In genomic region chr4:173556398-173557131, GRCh38 we compare ENCODE assay signal across 28 cellular contexts. TPM values are rescaled to one million over a fixed set of nuclear protein-coding genes. Genes with fewer than 3 reads are reported as not detected.
DNase-seq lines count a peak whose midpoint lies in the region; ATAC-seq and TF ChIP-seq lines count a peak whose summit lies in the region.
"Had no signal": no experiment of that assay in that cellular context is flagged by ENCODE, and none has a peak within 500 bp of the region (broad histone marks: within the 10 kb centered on the region; RNA-seq: fewer than 3 reads in every experiment).

No MANE protein-coding gene starts in this region.

- H3K9me2 ChIP-seq in SK-N-SH = no peaks in the 10 kb centered on the region

- 86% methylated on average over 2 of the region's 2 CpGs for WGBS in SK-N-SH (ENCODE audit: low lambda C conversion rate)
- WGBS in heart right ventricle, 2 donors = 58 to 65% methylated on average over 2 of the region's 2 CpGs

- intact Hi-C loops in heart right ventricle (cut with DNase I) = no loop called here

- POLR2A ChIA-PET in SK-N-SH (lab: Yijun Ruan, JAX) = interaction anchor here (1.8 kb wide), 1 partner anchor 13 kb away, joined by 6 read pairs; no protein-coding TSS in a partner anchor

- peaks cover 0 to 12% of the 10 kb centered on the region in 2 experiments; a peak in 2 of 4 replicates for H3K4me1 ChIP-seq in SK-N-SH (ENCODE audit: control insufficient read depth in 1 of 2, insufficient read depth in 2 of 2, low read depth in 1 of 2, low read length in 1 of 2)
- H3K4me1 ChIP-seq in heart right ventricle = peaks cover 0 to 19% (median 0%) of the 10 kb centered on the region in 9 donors
- H3K4me1 ChIP-seq: BLaER1 treated with 17β-estradiol and CSF1 and Interleukin-3, amounts not matched to agents 10 nM and 100 nM; breast epithelium; upper lobe of right lung had no signal

- TF ChIP-seq RAD21 in SK-N-SH (IDR thresholded peaks at IDR 0.05; ENCODE audit: low read length) = no peak

- no peak for TF ChIP-seq CTCF in SK-N-SH (IDR thresholded peaks at IDR 0.05)
- no peak for TF ChIP-seq CTCF in heart right ventricle (IDR thresholded peaks at IDR 0.05)
- no peak for TF ChIP-seq CTCF in foreskin fibroblast (IDR thresholded peaks at IDR 0.05; ENCODE audit: low read depth, low read length)

- H3F3A ChIP-seq in SK-N-SH (replicated peaks; ENCODE audit: insufficient read depth) = no peaks in the 10 kb centered on the region

- H3K27me3 ChIP-seq in SK-N-SH (ENCODE audit: insufficient read depth) (no peaks in the 10 kb centered on the region), heart right ventricle (peaks cover 0 to 5% (median 0%) of the 10 kb centered on the region in 7 donors)
- H3K27me3 ChIP-seq: BLaER1 treated with 17β-estradiol and CSF1 and Interleukin-3, amounts not matched to agents 10 nM and 100 nM; breast epithelium; upper lobe of right lung had no signal

- no peak overlapping the region for H2AFZ ChIP-seq in SK-N-SH (ENCODE audit: low read depth)

- no peak; a peak in 1 of 4 replicates for TF ChIP-seq EP300 in SK-N-SH (IDR thresholded peaks at IDR 0.05; ENCODE audit: borderline replicate concordance in 1 of 2, low read depth in 1 of 2, low read length in 1 of 2)

- DNase-seq in COLO829 (ENCODE audit: low spot score) (peak; percentile 74), HCEC 1CT (peak; percentile 3), SK-N-SH (no peak), heart right ventricle (no peak), SW480 (ENCODE audit: low spot score) (no peak), foreskin fibroblast (no peak), NCI-H2029 (lab: John Stamatoyannopoulos, UW) (no peak)
- DNase-seq: activated CD4-positive, alpha-beta T cell treated with anti-CD3 and anti-CD28 coated beads for 36 hours; activated CD8-positive, alpha-beta T cell treated with anti-CD3 and anti-CD28 coated beads for 36 hours; amygdala; DMS53; HFFc6; hypothalamus; left colon; NCI-H1048; NCI-H1694 treated with DMSO at 0.1 percent for 48 hours; NCI-H446; stimulated activated naive CD4-positive, alpha-beta T cell treated with Interleukin-2 at 50 U/mL for 16 hours; upper lobe of right lung had no signal

- no peaks in the 10 kb centered on the region for H4K20me1 ChIP-seq in SK-N-SH (ENCODE audit: insufficient read depth)
- H4K20me1 ChIP-seq: BLaER1 treated with 17β-estradiol and CSF1 and Interleukin-3, amounts not matched to agents 10 nM and 100 nM had no signal

- H3K9me3 ChIP-seq in SK-N-SH (no peaks in the 10 kb centered on the region), heart right ventricle (no peaks in the 10 kb centered on the region)
- H3K9me3 ChIP-seq: BLaER1 treated with 17β-estradiol and CSF1 and Interleukin-3, amounts not matched to agents 10 nM and 100 nM; breast epithelium; upper lobe of right lung had no signal

- no peak overlapping the region for H3K4me3 ChIP-seq in SK-N-SH (ENCODE audit: low read depth in 2 of 2, low read length in 1 of 2)
- H3K4me3 ChIP-seq in heart right ventricle = no peak overlapping the region
- no peak overlapping the region for H3K4me3 ChIP-seq in foreskin fibroblast (ENCODE audit: low read depth in 1 of 2, low read length in 2 of 2)
- H3K4me3 ChIP-seq: BLaER1 treated with 17β-estradiol and CSF1 and Interleukin-3, amounts not matched to agents 10 nM and 100 nM; breast epithelium; upper lobe of right lung had no signal

- CTCF ChIA-PET in SK-N-SH (lab: Yijun Ruan, JAX) = interaction anchor here (0.6 to 1.1 kb wide), 3 partner anchors 11 to 94 kb away, joined by 3 to 4 read pairs (median 3); no protein-coding TSS in a partner anchor

- H3K4me2 ChIP-seq in SK-N-SH = no peak overlapping the region
- H3K4me2 ChIP-seq: BLaER1 treated with 17β-estradiol and CSF1 and Interleukin-3, amounts not matched to agents 10 nM and 100 nM had no signal

- ATAC-seq in heart right ventricle (peak in 7 of 8 donors; percentile 27 to 86 (median 81)), GM18861 (IDR thresholded peaks at IDR 0.05; ENCODE audit: unreplicated experiment) (no peak)
- ATAC-seq: activated CD4-positive, alpha-beta T cell treated with anti-CD3 and anti-CD28 coated beads for 36 hours; activated CD8-positive, alpha-beta T cell treated with anti-CD3 and anti-CD28 coated beads for 36 hours; left colon; upper lobe of right lung had no signal

- H3K9ac ChIP-seq in SK-N-SH = no peak overlapping the region
- H3K9ac ChIP-seq: BLaER1 treated with 17β-estradiol and CSF1 and Interleukin-3, amounts not matched to agents 10 nM and 100 nM had no signal

- H3K36me3 ChIP-seq in SK-N-SH (replicated peaks in 1 of 2; ENCODE audit: control insufficient read depth in 1 of 2, insufficient read depth in 2 of 2, low read length in 1 of 2) = no peaks in the 10 kb centered on the region
- H3K36me3 ChIP-seq in heart right ventricle = peaks cover 0 to 1% (median 0%) of the 10 kb centered on the region in 9 donors
- H3K36me3 ChIP-seq: BLaER1 treated with 17β-estradiol and CSF1 and Interleukin-3, amounts not matched to agents 10 nM and 100 nM; breast epithelium; upper lobe of right lung had no signal

- peak overlapping the region in 1 of 2 experiments; percentile 74; a peak in 2 of 4 replicates for H3K27ac ChIP-seq in SK-N-SH (ENCODE audit: low read depth in 2 of 2, low read length in 1 of 2)
- peak overlapping the region in 4 of 10 donors; percentile 4 to 32 (median 24) for H3K27ac ChIP-seq in heart right ventricle
- H3K27ac ChIP-seq: BLaER1 treated with 17β-estradiol and CSF1 and Interleukin-3, amounts not matched to agents 10 nM and 100 nM; breast epithelium; upper lobe of right lung had no signal

- no peaks in the 10 kb centered on the region for H3K79me2 ChIP-seq in SK-N-SH (ENCODE audit: insufficient read depth)

TF ChIP-seq in SK-N-SH, 30 proteins besides CTCF, POLR2A, EP300 and RAD21 (continues in another document):
- TF ChIP-seq NFIC (IDR thresholded peaks at IDR 0.05; ENCODE audit: borderline replicate concordance) (no peak), RFX5 (IDR thresholded peaks at IDR 0.05; ENCODE audit: low read length) (no peak), RXRA (IDR thresholded peaks at IDR 0.05; ENCODE audit: borderline replicate concordance, low read depth) (no peak), POLR2AphosphoS5 (IDR thresholded peaks at IDR 0.05; ENCODE audit: low read depth, low read length) (no peak), SMC3 (IDR thresholded peaks at IDR 0.05; ENCODE audit: low read depth, low read length) (no peak), EZH2phosphoT487 (IDR thresholded peaks at IDR 0.05; ENCODE audit: borderline replicate concordance, low read depth) (no peak), SIN3A (IDR thresholded peaks at IDR 0.05; ENCODE audit: borderline replicate concordance, low read depth, low read length) (no peak), YY1 (IDR thresholded peaks at IDR 0.05; ENCODE audit: low read depth) (no peak), TEAD4 (IDR thresholded peaks at IDR 0.05; ENCODE audit: borderline replicate concordance, insufficient read depth) (no peak), GABPA (IDR thresholded peaks at IDR 0.05; ENCODE audit: low read depth) (no peak), GATA2 (CRISPR knock-in tag; IDR thresholded peaks at IDR 0.05) (no peak)
- TF ChIP-seq, protein P1, sequence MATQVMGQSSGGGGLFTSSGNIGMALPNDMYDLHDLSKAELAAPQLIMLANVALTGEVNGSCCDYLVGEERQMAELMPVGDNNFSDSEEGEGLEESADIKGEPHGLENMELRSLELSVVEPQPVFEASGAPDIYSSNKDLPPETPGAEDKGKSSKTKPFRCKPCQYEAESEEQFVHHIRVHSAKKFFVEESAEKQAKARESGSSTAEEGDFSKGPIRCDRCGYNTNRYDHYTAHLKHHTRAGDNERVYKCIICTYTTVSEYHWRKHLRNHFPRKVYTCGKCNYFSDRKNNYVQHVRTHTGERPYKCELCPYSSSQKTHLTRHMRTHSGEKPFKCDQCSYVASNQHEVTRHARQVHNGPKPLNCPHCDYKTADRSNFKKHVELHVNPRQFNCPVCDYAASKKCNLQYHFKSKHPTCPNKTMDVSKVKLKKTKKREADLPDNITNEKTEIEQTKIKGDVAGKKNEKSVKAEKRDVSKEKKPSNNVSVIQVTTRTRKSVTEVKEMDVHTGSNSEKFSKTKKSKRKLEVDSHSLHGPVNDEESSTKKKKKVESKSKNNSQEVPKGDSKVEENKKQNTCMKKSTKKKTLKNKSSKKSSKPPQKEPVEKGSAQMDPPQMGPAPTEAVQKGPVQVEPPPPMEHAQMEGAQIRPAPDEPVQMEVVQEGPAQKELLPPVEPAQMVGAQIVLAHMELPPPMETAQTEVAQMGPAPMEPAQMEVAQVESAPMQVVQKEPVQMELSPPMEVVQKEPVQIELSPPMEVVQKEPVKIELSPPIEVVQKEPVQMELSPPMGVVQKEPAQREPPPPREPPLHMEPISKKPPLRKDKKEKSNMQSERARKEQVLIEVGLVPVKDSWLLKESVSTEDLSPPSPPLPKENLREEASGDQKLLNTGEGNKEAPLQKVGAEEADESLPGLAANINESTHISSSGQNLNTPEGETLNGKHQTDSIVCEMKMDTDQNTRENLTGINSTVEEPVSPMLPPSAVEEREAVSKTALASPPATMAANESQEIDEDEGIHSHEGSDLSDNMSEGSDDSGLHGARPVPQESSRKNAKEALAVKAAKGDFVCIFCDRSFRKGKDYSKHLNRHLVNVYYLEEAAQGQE (IDR thresholded peaks at IDR 0.05; ENCODE audit: low read depth, low read length) = no peak
- TF ChIP-seq, protein P2, sequence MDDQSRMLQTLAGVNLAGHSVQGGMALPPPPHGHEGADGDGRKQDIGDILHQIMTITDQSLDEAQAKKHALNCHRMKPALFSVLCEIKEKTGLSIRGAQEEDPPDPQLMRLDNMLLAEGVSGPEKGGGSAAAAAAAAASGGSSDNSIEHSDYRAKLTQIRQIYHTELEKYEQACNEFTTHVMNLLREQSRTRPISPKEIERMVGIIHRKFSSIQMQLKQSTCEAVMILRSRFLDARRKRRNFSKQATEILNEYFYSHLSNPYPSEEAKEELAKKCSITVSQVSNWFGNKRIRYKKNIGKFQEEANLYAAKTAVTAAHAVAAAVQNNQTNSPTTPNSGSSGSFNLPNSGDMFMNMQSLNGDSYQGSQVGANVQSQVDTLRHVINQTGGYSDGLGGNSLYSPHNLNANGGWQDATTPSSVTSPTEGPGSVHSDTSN (IDR thresholded peaks at IDR 0.05) = peak; percentile 59
- TF ChIP-seq, protein P3, sequence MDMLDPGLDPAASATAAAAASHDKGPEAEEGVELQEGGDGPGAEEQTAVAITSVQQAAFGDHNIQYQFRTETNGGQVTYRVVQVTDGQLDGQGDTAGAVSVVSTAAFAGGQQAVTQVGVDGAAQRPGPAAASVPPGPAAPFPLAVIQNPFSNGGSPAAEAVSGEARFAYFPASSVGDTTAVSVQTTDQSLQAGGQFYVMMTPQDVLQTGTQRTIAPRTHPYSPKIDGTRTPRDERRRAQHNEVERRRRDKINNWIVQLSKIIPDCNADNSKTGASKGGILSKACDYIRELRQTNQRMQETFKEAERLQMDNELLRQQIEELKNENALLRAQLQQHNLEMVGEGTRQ (IDR thresholded peaks at IDR 0.05; ENCODE audit: borderline replicate concordance, low read depth, low read length) = no peak

RNA-seq across cellular contexts. Expression of gene HAND2, which starts 26.5 kb away (rescaled TPM):
- polyA plus RNA-seq in SK-N-SH (2012; rRNA removed) (94.2 and 106 TPM in 2 replicates), heart right ventricle (10 to 100 TPM; 48.6 to 90.7 TPM)
- polyA plus RNA-seq in SK-N-SH (2012; cell fraction: cytosol; rRNA removed) = 129 and 139 TPM in 2 replicates
- 96.3 and 128 TPM in 2 replicates for polyA plus RNA-seq in SK-N-SH (2012; cell fraction: nucleus; rRNA removed)
- 100 to 1,000 TPM in 7 of 10 donors, 10 to 100 TPM in 3; 64.6 to 196 (median 130) TPM for total RNA-seq in heart right ventricle
- total RNA-seq: activated CD4-positive, alpha-beta T cell treated with anti-CD3 and anti-CD28 coated beads for 36 hours; activated CD8-positive, alpha-beta T cell treated with anti-CD3 and anti-CD28 coated beads for 36 hours; endothelial cell of umbilical vein; HT-29; osteocyte; T-helper 2 cell treated with Interferon-gamma antibody and Interleukin-4, amounts not matched to agents 100 ng/mL and 5 ng/mL, for 36 hours; temporal lobe; upper lobe of right lung had no signal
- polyA plus RNA-seq: endothelial cell of umbilical vein, neural cell had no signal

Comparison
In these comparisons a context has a peak if more than half of its experiments do, and no peak if none do; other contexts are left out.
1. DNase-seq: peak in COLO829 (single experiment) and HCEC 1CT (single experiment); none in SK-N-SH (single experiment), heart right ventricle (0 of 2), SW480 (single experiment), foreskin fibroblast (0 of 2) and NCI-H2029 (single experiment).